Comparison of ENCODE assay signal across 8 cellular contexts in genomic region chr1:230067441-230067870, GRCh38. TPM values are rescaled to one million over a fixed set of nuclear protein-coding genes. Genes with fewer than 3 reads are reported as not detected.
DNase-seq lines count a peak whose midpoint lies in the region; ATAC-seq and TF ChIP-seq lines count a peak whose summit lies in the region.

No MANE protein-coding gene starts in this region.

- H3K4me3 ChIP-seq in A673 (ENCODE audit: low read depth, low read length, poor library complexity, severe bottlenecking) (peak overlapping the region; percentile 96), GM12875 (ENCODE audit: low read depth, low read length) (peak overlapping the region; percentile 75), mesodermal cell (ENCODE audit: extremely low read depth, insufficient read depth, low read length, poor library complexity, severe bottlenecking) (peak overlapping the region; percentile 86), thyroid gland (replicated peaks in 1 of 3) (peak overlapping the region; percentile 72 to 81 (median 75))

- H3K4me1 ChIP-seq in A673 (ENCODE audit: insufficient read depth, low read length, poor library complexity, severe bottlenecking) (peaks cover 21% of the 10 kb centered on the region), mesodermal cell (ENCODE audit: control insufficient read depth, insufficient read depth, low read length, poor library complexity, severe bottlenecking) (peaks cover 12% of the 10 kb centered on the region), thyroid gland (peaks cover 30 to 36% of the 10 kb centered on the region in 2 donors)

- CTCF ChIA-PET in A673 (lab: Charles Lee) = no interaction called here

- peak; percentile 42 for DNase-seq in A673 (ENCODE audit: low spot score)
- peak in 2 of 3 experiments; percentile 13 to 18 for DNase-seq in effector memory CD8-positive, alpha-beta T cell
- peak in 1 of 2 donors; percentile 35 for DNase-seq in thyroid gland
- no peak for DNase-seq in SW 1271 (lab: John Stamatoyannopoulos, UW)

- H3K9me3 ChIP-seq in A673 (ENCODE audit: low read depth, low read length, poor library complexity, severe bottlenecking) (peaks cover under 1% of the 10 kb centered on the region), mesodermal cell (ENCODE audit: control insufficient read depth, low read length) (no peaks in the 10 kb centered on the region), thyroid gland (no peaks in the 10 kb centered on the region)

- TF ChIP-seq CTCF in A673 (conservative IDR thresholded peaks at IDR 0.05; ENCODE audit: low read depth, low read length) (no peak), GM12875 (IDR thresholded peaks at IDR 0.05; ENCODE audit: borderline replicate concordance, insufficient read depth, low read depth, low read length) (no peak), thyroid gland (IDR thresholded peaks at IDR 0.05) (no peak)

- H3K4me3 Mint-ChIP-seq in effector memory CD8-positive, alpha-beta T cell = peak overlapping the region; percentile 89

- no peaks in the 10 kb centered on the region for H3K36me3 ChIP-seq in A673 (ENCODE audit: insufficient read depth, low read length, poor library complexity, severe bottlenecking)
- H3K36me3 ChIP-seq in mesodermal cell (ENCODE audit: control insufficient read depth, insufficient read depth, low read length) = no peaks in the 10 kb centered on the region
- H3K36me3 ChIP-seq in thyroid gland = no peaks in the 10 kb centered on the region

- POLR2A ChIA-PET in A673 (lab: Charles Lee; ENCODE audit: low non-redundant PET) = interaction anchor here (0.7 kb wide), 1 partner anchor 40 kb away, joined by 3 read pairs; no protein-coding TSS in a partner anchor

- WGBS in mesodermal cell (ENCODE audit: insufficient coverage in 2 of 2), 2 experiments = 0% methylated on average over 11 to 14 of the region's 41 CpGs
- WGBS in thyroid gland, 2 donors = 0% methylated on average over 14 to 16 of the region's 41 CpGs

- intact Hi-C loops in A673 (cut with micrococcal nuclease; ENCODE audit: unreplicated experiment) = loop anchor here (10.0 kb wide), 1 partner anchor 167 kb away; no protein-coding TSS in a partner anchor
- intact Hi-C loops in thyroid gland (cut with DNase I) = no loop called here

- H3K27me3 Mint-ChIP-seq in effector memory CD8-positive, alpha-beta T cell = peaks cover 0 to 2% of the 10 kb centered on the region in 2 donors

- no peak for TF ChIP-seq POLR2A in thyroid gland (IDR thresholded peaks at IDR 0.05)

- peak overlapping the region; percentile 65 to 87 for H3K27ac Mint-ChIP-seq in effector memory CD8-positive, alpha-beta T cell

- ATAC-seq in HG02973 (IDR thresholded peaks at IDR 0.05; ENCODE audit: unreplicated experiment) = peak; percentile 22
- peak; percentile 47 for ATAC-seq in SK-N-SH treated with all-trans-retinoic acid at 6 μM for 48 hours
- peak; percentile 10 for ATAC-seq in effector memory CD8-positive, alpha-beta T cell (replicated peaks)

- no peaks in the 10 kb centered on the region for H3K27me3 ChIP-seq in A673 (replicated peaks; ENCODE audit: insufficient read depth, low read depth, low read length, poor library complexity)
- no peaks in the 10 kb centered on the region for H3K27me3 ChIP-seq in thyroid gland

- no TSS peak for BruUV-seq in A673 (replicated peaks; lab: Mats Ljungman, UMichigan)

- peaks cover 9% of the 10 kb centered on the region for H3K36me3 Mint-ChIP-seq in effector memory CD8-positive, alpha-beta T cell (ENCODE audit: insufficient read depth)

- H3K9me3 Mint-ChIP-seq in effector memory CD8-positive, alpha-beta T cell = no peaks in the 10 kb centered on the region

- H3K4me1 Mint-ChIP-seq in effector memory CD8-positive, alpha-beta T cell (ENCODE audit: low read depth in 2 of 2) = peaks cover 23 to 33% of the 10 kb centered on the region in 2 donors

- H3K27ac ChIP-seq in A673 (ENCODE audit: low read depth, low read length, poor library complexity, severe bottlenecking) (peak overlapping the region; percentile 79), mesodermal cell (ENCODE audit: low read depth, low read length, severe bottlenecking) (peak overlapping the region; percentile 50), thyroid gland (peak overlapping the region; percentile 36 to 86 (median 57))

TF ChIP-seq in SK-N-SH treated with all-trans-retinoic acid at 6 μM for 48 hours, 23 proteins besides CTCF, POLR2A, EP300 and RAD21:
- TF ChIP-seq ISL1 (CRISPR knock-in tag; IDR thresholded peaks at IDR 0.05) (no peak), OSR1 (CRISPR knock-in tag; IDR thresholded peaks at IDR 0.05) (no peak), SNAI2 (CRISPR knock-in tag; IDR thresholded peaks at IDR 0.05) (no peak), ESRRG (CRISPR knock-in tag; IDR thresholded peaks at IDR 0.05) (no peak), POU6F1 (CRISPR knock-in tag; IDR thresholded peaks at IDR 0.05; ENCODE audit: borderline replicate concordance, low read depth) (no peak)

RNA-seq across cellular contexts. Expression of gene GALNT2, which starts 0.4 kb away (rescaled TPM):
- total RNA-seq in A673 (2021) = 80.5 and 94.6 TPM in 2 replicates
- 80.6 TPM for polyA plus RNA-seq in mesodermal cell (2013, experiment 1 of 2)
- 72.1 TPM for polyA plus RNA-seq in mesodermal cell (2013, experiment 2 of 2)
- total RNA-seq in thyroid gland = 10 to 100 TPM; 26.2 to 48.9 (median 42.3) TPM

Comparison
In these comparisons a context has a peak if more than half of its experiments do, and no peak if none do; other contexts are left out.
1. DNase-seq: peak in A673 (single experiment) and effector memory CD8-positive, alpha-beta T cell (2 of 3); none in SW 1271 (0 of 2).
2. Peak in every context shown above with its lines, with median percentiles within 50 percentile points of each other: H3K27ac ChIP-seq, H3K4me3 ChIP-seq and ATAC-seq.